In genomic region chrX:129831486-129831885, GRCh38 we compare ENCODE assay signal across 18 cellular contexts. TPM values are rescaled to one million over a fixed set of nuclear protein-coding genes. Genes with fewer than 3 reads are reported as not detected.
DNase-seq lines count a peak whose midpoint lies in the region; ATAC-seq and FAIRE-seq lines count a peak whose summit lies in the region.
"Had no signal": no experiment of that assay in that cellular context is flagged by ENCODE, and none has a peak within 500 bp of the region (broad histone marks: within the 10 kb centered on the region; RNA-seq: fewer than 3 reads in every experiment).

No MANE protein-coding gene starts in this region.

- no peak overlapping the region for H3K27ac Mint-ChIP-seq in activated CD4-positive, alpha-beta memory T cell treated with anti-CD3 and anti-CD28 coated beads, Interleukin-2, amount 10 ng/mL, durations not matched to agents 7 days and 5 days
- H3K27ac Mint-ChIP-seq: activated CD4-positive, alpha-beta memory T cell treated with anti-CD3 and anti-CD28 coated beads for 36 hours; activated T-helper 1 cell treated with anti-CD3 and anti-CD28 coated beads, Interleukin-12 subunit alpha, Interleukin-12 subunit beta, Interleukin-2, Interleukin-4 antibody, amounts not matched to agents 30 ng/mL and 10 ng/mL and 1 ng/mL, durations not matched to agents 14 hours and 24 hours and 36 hours; CD14-positive monocyte had no signal

- POLR2A ChIA-PET in activated CD4-positive, alpha-beta memory T cell treated with anti-CD3 and anti-CD28 coated beads, Interleukin-2, amount 10 ng/mL, durations not matched to agents 7 days and 5 days (lab: Charles Lee) = interaction anchor here (1.5 kb wide), 1 partner anchor 34 kb away, joined by 4 read pairs; no protein-coding TSS in a partner anchor

- peak; percentile 80 for FAIRE-seq in frontal cortex (lab: Jason Lieb, UNC)
- FAIRE-seq: colon, kidney had no signal

- H3K27me3 Mint-ChIP-seq in activated CD4-positive, alpha-beta memory T cell treated with anti-CD3 and anti-CD28 coated beads, Interleukin-2, amount 10 ng/mL, durations not matched to agents 7 days and 5 days = no peaks in the 10 kb centered on the region
- H3K27me3 Mint-ChIP-seq: activated CD4-positive, alpha-beta memory T cell treated with anti-CD3 and anti-CD28 coated beads for 36 hours had no signal

- no peaks in the 10 kb centered on the region for H3K9me3 Mint-ChIP-seq in activated CD4-positive, alpha-beta memory T cell treated with anti-CD3 and anti-CD28 coated beads, Interleukin-2, amount 10 ng/mL, durations not matched to agents 7 days and 5 days
- H3K9me3 Mint-ChIP-seq: activated CD4-positive, alpha-beta memory T cell treated with anti-CD3 and anti-CD28 coated beads for 36 hours; activated T-helper 1 cell treated with anti-CD3 and anti-CD28 coated beads, Interleukin-12 subunit alpha, Interleukin-12 subunit beta, Interleukin-2, Interleukin-4 antibody, amounts not matched to agents 30 ng/mL and 10 ng/mL and 1 ng/mL, durations not matched to agents 14 hours and 24 hours and 36 hours; CD14-positive monocyte had no signal

- CTCF ChIA-PET in activated CD4-positive, alpha-beta memory T cell treated with anti-CD3 and anti-CD28 coated beads, Interleukin-2, amount 10 ng/mL, durations not matched to agents 7 days and 5 days (lab: Charles Lee) = interaction anchor here (1.1 to 2.4 kb wide), 3 partner anchors 9 to 230 kb away, joined by 3 to 8 read pairs (median 6); no protein-coding TSS in a partner anchor

- DNase-seq in LHCN-M2 (ENCODE audit: low read depth) (peak; percentile 3), NCI-H510A treated with DMSO at 0.1 percent for 48 hours (lab: John Stamatoyannopoulos, UW) (peak; percentile 55), frontal cortex (ENCODE audit: low spot score in 2 of 2) (no peak), pons (ENCODE audit: low spot score) (peak; percentile 94), A172 (ENCODE audit: low spot score) (no peak), NAMALWA (ENCODE audit: low spot score) (no peak)
- no peak for DNase-seq in activated CD4-positive, alpha-beta memory T cell treated with anti-CD3 and anti-CD28 coated beads, Interleukin-2, amount 10 ng/mL, durations not matched to agents 7 days and 5 days
- DNase-seq: activated CD4-positive, alpha-beta memory T cell treated with anti-CD3 and anti-CD28 coated beads for 36 hours; kidney; NCI-H1694; ovary; PC-3; stimulated activated naive CD4-positive, alpha-beta T cell treated with Interleukin-2 at 50 U/mL for 16 hours had no signal

- peaks cover 4% of the 10 kb centered on the region for H3K36me3 Mint-ChIP-seq in activated CD4-positive, alpha-beta memory T cell treated with anti-CD3 and anti-CD28 coated beads, Interleukin-2, amount 10 ng/mL, durations not matched to agents 7 days and 5 days (ENCODE audit: low read depth)
- H3K36me3 Mint-ChIP-seq: activated CD4-positive, alpha-beta memory T cell treated with anti-CD3 and anti-CD28 coated beads for 36 hours had no signal

- no peaks in the 10 kb centered on the region for H3K4me1 Mint-ChIP-seq in activated CD4-positive, alpha-beta memory T cell treated with anti-CD3 and anti-CD28 coated beads, Interleukin-2, amount 10 ng/mL, durations not matched to agents 7 days and 5 days

- no peak overlapping the region for H3K4me3 Mint-ChIP-seq in activated CD4-positive, alpha-beta memory T cell treated with anti-CD3 and anti-CD28 coated beads, Interleukin-2, amount 10 ng/mL, durations not matched to agents 7 days and 5 days
- H3K4me3 Mint-ChIP-seq: activated CD4-positive, alpha-beta memory T cell treated with anti-CD3 and anti-CD28 coated beads for 36 hours; activated T-helper 1 cell treated with anti-CD3 and anti-CD28 coated beads, Interleukin-12 subunit alpha, Interleukin-12 subunit beta, Interleukin-2, Interleukin-4 antibody, amounts not matched to agents 30 ng/mL and 10 ng/mL and 1 ng/mL, durations not matched to agents 14 hours and 24 hours and 36 hours; CD14-positive monocyte had no signal

- ATAC-seq in HG03280 (IDR thresholded peaks at IDR 0.05; ENCODE audit: unreplicated experiment) = no peak
- ATAC-seq: HCT116, PC-3 had no signal

RNA-seq across cellular contexts. Expression of gene ZDHHC9, which starts 12.2 kb away (rescaled TPM):
- total RNA-seq in LHCN-M2 (2014; rRNA removed) (23.9 TPM in 2 replicates), frontal cortex (19.6 TPM)
- polyA plus RNA-seq in LHCN-M2 (2012) = 18.3 TPM
- 10.4 and 18.8 TPM in 2 replicates for total RNA-seq in A172 (2014; rRNA removed; shearing (Covaris generic))
- total RNA-seq in activated CD4-positive, alpha-beta memory T cell treated with anti-CD3 and anti-CD28 coated beads, Interleukin-2, amount 10 ng/mL, durations not matched to agents 7 days and 5 days = 1 to 10 TPM; 5.8 to 7.5 TPM

RNA-seq across cellular contexts. Expression of gene SASH3, which starts 51.7 kb away (rescaled TPM):
- total RNA-seq in LHCN-M2 (2014; rRNA removed) = not detected in 2 replicates
- polyA plus RNA-seq in LHCN-M2 (2012) = not detected
- total RNA-seq in frontal cortex = 0.82 TPM
- not detected in 2 replicates for total RNA-seq in A172 (2014; rRNA removed; shearing (Covaris generic))
- total RNA-seq in activated CD4-positive, alpha-beta memory T cell treated with anti-CD3 and anti-CD28 coated beads, Interleukin-2, amount 10 ng/mL, durations not matched to agents 7 days and 5 days = 100 to 1,000 TPM; 229 to 245 TPM
- total RNA-seq: PC-3 had no signal

Comparison
In these comparisons a context has a peak if more than half of its experiments do, and no peak if none do; other contexts are left out.
1. DNase-seq: peak in LHCN-M2 (single experiment), NCI-H510A treated with DMSO at 0.1 percent for 48 hours (single experiment) and pons (single experiment); none in frontal cortex (0 of 2), A172 (single experiment), NAMALWA (single experiment) and activated CD4-positive, alpha-beta memory T cell treated with anti-CD3 and anti-CD28 coated beads, Interleukin-2, amount 10 ng/mL, durations not matched to agents 7 days and 5 days (single experiment).
2. RNA of gene SASH3, which starts 51.7 kb away (total RNA-seq): 229 to 245 TPM in activated CD4-positive, alpha-beta memory T cell treated with anti-CD3 and anti-CD28 coated beads, Interleukin-2, amount 10 ng/mL, durations not matched to agents 7 days and 5 days; 0.82 TPM in frontal cortex (single experiment), not detected in LHCN-M2 and not detected in A172; every median in the first group is over 100 times any median in the second.